Comparison of ENCODE assay signal across 20 cellular contexts in genomic region chr20:49878977-49879376, GRCh38. TPM values are rescaled to one million over a fixed set of nuclear protein-coding genes. Genes with fewer than 3 reads are reported as not detected.
A peak's percentile ranks its signal among the peaks of the same experiment; 100 is the strongest.
DNase-seq lines count a peak whose midpoint lies in the region; ATAC-seq and TF ChIP-seq lines count a peak whose summit lies in the region.
"Had no signal": no experiment of that assay in that cellular context is flagged by ENCODE, and none has a peak within 500 bp of the region (broad histone marks: within the 10 kb centered on the region; RNA-seq: fewer than 3 reads in every experiment).

No MANE protein-coding gene starts in this region.

- H3K36me3 Mint-ChIP-seq in Caco-2 (ENCODE audit: insufficient read depth, unreplicated experiment): peaks cover 10% of the 10 kb centered on the region
- peaks cover 89% of the 10 kb centered on the region for H3K36me3 Mint-ChIP-seq in activated T-helper 17 cell treated with anti-CD3 and anti-CD28 coated beads, Interleukin-2, amount 50 U/mL, for 72 hours (ENCODE audit: low read depth)
- peaks cover 88% of the 10 kb centered on the region for H3K36me3 Mint-ChIP-seq in stimulated activated effector memory CD8-positive, alpha-beta T cell treated with anti-CD3 and anti-CD28 coated beads, Interleukin-12 subunit alpha, Interleukin-12 subunit beta, amount 100 ng/mL, for 72 hours

- H3K27me3 ChIP-seq in Caco-2 (replicated peaks; ENCODE audit: control insufficient read depth, insufficient read depth, low read length) (no peaks in the 10 kb centered on the region), KMS-11 (ENCODE audit: insufficient read depth, low read depth) (no peaks in the 10 kb centered on the region)
- H3K27me3 ChIP-seq: BLaER1 treated with 17β-estradiol and CSF1 and Interleukin-3, amounts not matched to agents 10 nM and 100 nM had no signal

- POLR2A ChIA-PET in Caco-2 (lab: Charles Lee): no interaction called here

- no peak overlapping the region for H3K27ac Mint-ChIP-seq in Caco-2 (ENCODE audit: unreplicated experiment)
- no peak overlapping the region for H3K27ac Mint-ChIP-seq in activated T-helper 17 cell treated with anti-CD3 and anti-CD28 coated beads, Interleukin-2, amount 50 U/mL, for 72 hours
- H3K27ac Mint-ChIP-seq in stimulated activated effector memory CD8-positive, alpha-beta T cell treated with anti-CD3 and anti-CD28 coated beads, Interleukin-12 subunit alpha, Interleukin-12 subunit beta, amount 100 ng/mL, for 72 hours: peak overlapping the region; percentile 48
- H3K27ac Mint-ChIP-seq: B cell; CD8-positive, alpha-beta T cell; HFFc6 had no signal

- CTCF ChIA-PET in Caco-2 (lab: Charles Lee): interaction anchor here (1.3 kb wide), 1 partner anchor 192 kb away, joined by 3 read pairs; no protein-coding TSS in a partner anchor

- H3K27me3 Mint-ChIP-seq in Caco-2 (ENCODE audit: insufficient read depth, unreplicated experiment): no peaks in the 10 kb centered on the region
- H3K27me3 Mint-ChIP-seq in activated T-helper 17 cell treated with anti-CD3 and anti-CD28 coated beads, Interleukin-2, amount 50 U/mL, for 72 hours: no peaks in the 10 kb centered on the region
- H3K27me3 Mint-ChIP-seq: B cell, IgD-negative memory B cell had no signal

- no peak for TF ChIP-seq CTCF in Caco-2 (IDR thresholded peaks at IDR 0.05; ENCODE audit: insufficient read depth in 1 of 2, low read depth in 1 of 2, low read length in 1 of 2, severe bottlenecking in 1 of 2, unreplicated experiment in 1 of 2)
- no peak for TF ChIP-seq CTCF in KMS-11 (conservative IDR thresholded peaks at IDR 0.05; ENCODE audit: low read depth, low read length)

- peak overlapping the region; percentile 14; the same call in 1 of the 2 replicates for H3K4me2 ChIP-seq in KMS-11
- H3K4me2 ChIP-seq: BLaER1 treated with 17β-estradiol and CSF1 and Interleukin-3, amounts not matched to agents 10 nM and 100 nM had no signal

- DNase-seq in Caco-2 (no peak), NCI-H1930 (lab: John Stamatoyannopoulos, UW) (no peak)
- DNase-seq in stimulated activated effector memory CD8-positive, alpha-beta T cell treated with anti-CD3 and anti-CD28 coated beads, Interleukin-12 subunit alpha, Interleukin-12 subunit beta, amount 100 ng/mL, for 72 hours (ENCODE audit: low spot score in 2 of 2): no peak
- DNase-seq: CD8-positive, alpha-beta T cell; DMS 273 treated with DMSO at 0.1 percent for 48 hours; DMS53; DND-41; EL; GOT3; H7; HFFc6 had no signal

- H4K20me1 ChIP-seq in KMS-11 (ENCODE audit: insufficient read depth): no peaks in the 10 kb centered on the region

- TSS peak; percentile 13 for BruUV-seq in Caco-2 (replicated peaks; lab: Mats Ljungman, UMichigan)

- H3K9me3 Mint-ChIP-seq in Caco-2 (ENCODE audit: unreplicated experiment): no peaks in the 10 kb centered on the region
- H3K9me3 Mint-ChIP-seq in activated T-helper 17 cell treated with anti-CD3 and anti-CD28 coated beads, Interleukin-2, amount 50 U/mL, for 72 hours: no peaks in the 10 kb centered on the region
- H3K9me3 Mint-ChIP-seq in stimulated activated effector memory CD8-positive, alpha-beta T cell treated with anti-CD3 and anti-CD28 coated beads, Interleukin-12 subunit alpha, Interleukin-12 subunit beta, amount 100 ng/mL, for 72 hours: no peaks in the 10 kb centered on the region
- H3K9me3 Mint-ChIP-seq: CD8-positive, alpha-beta T cell; HFFc6; IgD-negative memory B cell had no signal

- H3K4me1 ChIP-seq in Caco-2 (no peaks in the 10 kb centered on the region), KMS-11 (ENCODE audit: low read depth, poor library complexity, severe bottlenecking) (peaks cover 65% of the 10 kb centered on the region)
- H3K4me1 ChIP-seq: BLaER1 treated with 17β-estradiol and CSF1 and Interleukin-3, amounts not matched to agents 10 nM and 100 nM had no signal

- peaks cover 7% of the 10 kb centered on the region for H3K4me1 Mint-ChIP-seq in Caco-2 (ENCODE audit: low read depth, unreplicated experiment)
- H3K4me1 Mint-ChIP-seq in activated T-helper 17 cell treated with anti-CD3 and anti-CD28 coated beads, Interleukin-2, amount 50 U/mL, for 72 hours: no peaks in the 10 kb centered on the region
- H3K4me1 Mint-ChIP-seq in stimulated activated effector memory CD8-positive, alpha-beta T cell treated with anti-CD3 and anti-CD28 coated beads, Interleukin-12 subunit alpha, Interleukin-12 subunit beta, amount 100 ng/mL, for 72 hours: no peaks in the 10 kb centered on the region
- H3K4me1 Mint-ChIP-seq: B cell had no signal

- H3K27ac ChIP-seq in KMS-11: no peak overlapping the region
- H3K27ac ChIP-seq: BLaER1 treated with 17β-estradiol and CSF1 and Interleukin-3, amounts not matched to agents 10 nM and 100 nM had no signal

- no peaks in the 10 kb centered on the region for H3K79me2 ChIP-seq in KMS-11 (ENCODE audit: insufficient read depth, low read depth)

- H3K36me3 ChIP-seq in Caco-2 (ENCODE audit: control insufficient read depth, insufficient read depth, low read length) (peaks cover 4% of the 10 kb centered on the region), KMS-11 (ENCODE audit: insufficient read depth) (no peaks in the 10 kb centered on the region)

- no peak overlapping the region for H3K4me3 Mint-ChIP-seq in Caco-2 (ENCODE audit: unreplicated experiment)
- H3K4me3 Mint-ChIP-seq in activated T-helper 17 cell treated with anti-CD3 and anti-CD28 coated beads, Interleukin-2, amount 50 U/mL, for 72 hours: no peak overlapping the region
- no peak overlapping the region for H3K4me3 Mint-ChIP-seq in stimulated activated effector memory CD8-positive, alpha-beta T cell treated with anti-CD3 and anti-CD28 coated beads, Interleukin-12 subunit alpha, Interleukin-12 subunit beta, amount 100 ng/mL, for 72 hours
- H3K4me3 Mint-ChIP-seq: B cell; CD8-positive, alpha-beta T cell; HFFc6; IgD-negative memory B cell had no signal

- H2AFZ ChIP-seq in KMS-11 (ENCODE audit: low read depth): no peak overlapping the region

- intact Hi-C loops in Caco-2 (cut with micrococcal nuclease; ENCODE audit: unreplicated experiment): no loop called here

- H3K9me3 ChIP-seq in Caco-2: no peaks in the 10 kb centered on the region
- H3K9me3 ChIP-seq: BLaER1 treated with 17β-estradiol and CSF1 and Interleukin-3, amounts not matched to agents 10 nM and 100 nM had no signal

- H3K9ac ChIP-seq in KMS-11: no peak overlapping the region
- H3K9ac ChIP-seq: BLaER1 treated with 17β-estradiol and CSF1 and Interleukin-3, amounts not matched to agents 10 nM and 100 nM had no signal

- ATAC-seq in activated T-helper 17 cell treated with anti-CD3 and anti-CD28 coated beads, Interleukin-2, amount 50 U/mL, for 72 hours (replicated peaks): peak; percentile 56
- ATAC-seq in stimulated activated effector memory CD8-positive, alpha-beta T cell treated with anti-CD3 and anti-CD28 coated beads, Interleukin-12 subunit alpha, Interleukin-12 subunit beta, amount 100 ng/mL, for 72 hours: no peak
- no peak for ATAC-seq in HG03354 (IDR thresholded peaks at IDR 0.05; ENCODE audit: poor library complexity, severe bottlenecking, unreplicated experiment)
- ATAC-seq: CD8-positive, alpha-beta T cell; GM12878; HCT116; HepG2 had no signal

- no peak overlapping the region for H3K4me3 ChIP-seq in Caco-2 (ENCODE audit: low read depth, low read length)
- no peak overlapping the region for H3K4me3 ChIP-seq in KMS-11 (IDR thresholded peaks at IDR 0.05; ENCODE audit: insufficient read depth, low read depth, low read length)
- H3K4me3 ChIP-seq: BLaER1 treated with 17β-estradiol and CSF1 and Interleukin-3, amounts not matched to agents 10 nM and 100 nM; GM12878 had no signal

RNA-seq across cellular contexts. Expression of gene SPATA2, which starts 36.4 kb away (rescaled TPM):
- total RNA-seq in Caco-2 (2022): 29.0 TPM in 2 replicates
- 10 to 100 TPM in 1 of 2 donors, 1 to 10 TPM in 1; 5.5 to 10.3 TPM for total RNA-seq in activated T-helper 17 cell treated with anti-CD3 and anti-CD28 coated beads, Interleukin-2, amount 50 U/mL, for 72 hours

RNA-seq across cellular contexts. Expression of gene RNF114, which starts 57.2 kb away (rescaled TPM):
- 146 and 154 TPM in 2 replicates for total RNA-seq in Caco-2 (2022)
- total RNA-seq in activated T-helper 17 cell treated with anti-CD3 and anti-CD28 coated beads, Interleukin-2, amount 50 U/mL, for 72 hours: 10 to 100 TPM; 59.8 to 65.0 TPM
